Comparison of ENCODE assay signal across 24 cellular contexts in the genomic region with DNA sequence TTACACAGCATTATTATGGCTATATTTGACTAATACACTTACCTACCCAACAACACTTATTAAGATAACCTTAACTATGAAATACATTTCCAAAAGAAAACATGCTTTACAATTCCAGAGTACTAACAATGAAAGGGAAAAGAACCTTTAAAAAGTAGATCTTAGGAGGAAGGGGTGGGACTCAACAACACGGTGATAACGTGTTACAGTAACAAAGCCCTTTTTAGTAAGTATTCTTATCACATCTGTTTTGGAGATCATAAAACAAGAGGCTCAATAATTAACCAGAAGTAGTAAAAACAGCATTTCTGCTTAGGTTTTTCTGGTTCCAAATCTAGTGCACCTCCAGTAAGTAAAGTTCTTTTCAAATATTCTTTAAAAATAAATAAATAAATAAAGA.
"Had no signal": no experiment of that assay in that cellular context is flagged by ENCODE, and none has a peak within 500 bp of the region (broad histone marks: within the 10 kb centered on the region; RNA-seq: fewer than 3 reads in every experiment).

No MANE protein-coding gene starts in this region.

- H3K9me3 ChIP-seq: colonic mucosa, esophagus muscularis mucosa, esophagus squamous epithelium, gastroesophageal sphincter had no signal

- H3K27ac ChIP-seq: colonic mucosa, coronary artery, dorsolateral prefrontal cortex, epithelial cell of prostate, esophagus muscularis mucosa, esophagus squamous epithelium, foreskin keratinocyte, gastrocnemius medialis, gastroesophageal sphincter, heart left ventricle, heart right ventricle had no signal

- H3K4me3 Mint-ChIP-seq: dendritic cell treated with granulocyte-macrophage colony-stimulating factor and Interleukin-4, amounts not matched to agents 40 ng/mL and 50 ng/mL, for 4 days; effector memory CD8-positive, alpha-beta T cell; endodermal cell had no signal

- H3K27me3 Mint-ChIP-seq: dendritic cell treated with granulocyte-macrophage colony-stimulating factor and Interleukin-4, amounts not matched to agents 40 ng/mL and 50 ng/mL, for 4 days; effector memory CD8-positive, alpha-beta T cell had no signal

- H3K4me3 ChIP-seq: colonic mucosa, coronary artery, dorsolateral prefrontal cortex, esophagus muscularis mucosa, esophagus squamous epithelium, gastrocnemius medialis, gastroesophageal sphincter, heart left ventricle, heart right ventricle had no signal

- H3K4me1 ChIP-seq: colonic mucosa, esophagus muscularis mucosa, esophagus squamous epithelium, foreskin keratinocyte, gastrocnemius medialis, gastroesophageal sphincter, heart left ventricle, heart right ventricle had no signal

- H3K4me1 Mint-ChIP-seq: endodermal cell had no signal

- ATAC-seq: effector memory CD8-positive, alpha-beta T cell; esophagus mucosa; foreskin keratinocyte; gastrocnemius medialis; gastroesophageal sphincter; heart left ventricle; heart right ventricle had no signal

- H3K27ac Mint-ChIP-seq: dendritic cell treated with granulocyte-macrophage colony-stimulating factor and Interleukin-4, amounts not matched to agents 40 ng/mL and 50 ng/mL, for 4 days; effector memory CD8-positive, alpha-beta T cell; endodermal cell had no signal

- H3K36me3 ChIP-seq: colonic mucosa, esophagus muscularis mucosa, esophagus squamous epithelium, gastrocnemius medialis, gastroesophageal sphincter, heart left ventricle, heart right ventricle had no signal

- DNase-seq: colonic mucosa; cortex of kidney; dermis blood vessel endothelial cell; dorsolateral prefrontal cortex; effector CD4-positive, alpha-beta T cell; effector CD8-positive, alpha-beta T cell; effector memory CD4-positive, alpha-beta T cell; effector memory CD8-positive, alpha-beta T cell; endodermal cell; erythroblast; esophagus squamous epithelium; foreskin fibroblast; foreskin keratinocyte; foreskin melanocyte; gastrocnemius medialis; glutamatergic neuron; heart left ventricle; heart right ventricle had no signal

- H3K27me3 ChIP-seq: colonic mucosa, dorsolateral prefrontal cortex, esophagus muscularis mucosa, esophagus squamous epithelium, foreskin keratinocyte, gastrocnemius medialis, gastroesophageal sphincter, heart left ventricle, heart right ventricle had no signal
